Comparison of ENCODE assay signal across 24 cellular contexts in genomic region chr7:64102656-64103400, GRCh38. TPM values are rescaled to one million over a fixed set of nuclear protein-coding genes. Genes with fewer than 3 reads are reported as not detected.
"Had no signal": no experiment of that assay in that cellular context is flagged by ENCODE, and none has a peak within 500 bp of the region (broad histone marks: within the 10 kb centered on the region; RNA-seq: fewer than 3 reads in every experiment).

No MANE protein-coding gene starts in this region.

- H3K27me3 Mint-ChIP-seq: central memory CD8-positive, alpha-beta T cell; effector memory CD8-positive, alpha-beta T cell; memory B cell; naive B cell; natural killer cell treated with Interleukin-12 subunit alpha and Interleukin-12 subunit beta and Interleukin-15 and Interleukin-18, amount 100 ng/mL, for 72 hours; stimulated activated naive B cell treated with anti-CD40 and anti-IgM and Interleukin-4, amounts not matched to agents 10 μg/mL and 1 μg/mL and 100 μg/mL, for 72 hours; stimulated activated naive CD8-positive, alpha-beta T cell treated with anti-CD3 and anti-CD28 coated beads, Interleukin-15, Interleukin-2, amounts not matched to agents 100 ng/mL and 50 ng/mL, for 24 hours had no signal

- H3K4me1 ChIP-seq: parathyroid adenoma, prostate gland, suprapubic skin, transverse colon had no signal

- H3K4me3 Mint-ChIP-seq: central memory CD8-positive, alpha-beta T cell; effector memory CD8-positive, alpha-beta T cell; memory B cell; mesothelial cell of epicardium; natural killer cell treated with Interleukin-12 subunit alpha and Interleukin-12 subunit beta and Interleukin-15 and Interleukin-18, amount 100 ng/mL, for 72 hours; neural crest cell; stimulated activated naive B cell treated with anti-CD40 and anti-IgM and Interleukin-4, amounts not matched to agents 10 μg/mL and 1 μg/mL and 100 μg/mL, for 72 hours; stimulated activated naive CD8-positive, alpha-beta T cell treated with anti-CD3 and anti-CD28 coated beads, Interleukin-15, Interleukin-2, amounts not matched to agents 100 ng/mL and 50 ng/mL, for 24 hours had no signal

- DNase-seq: effector memory CD8-positive, alpha-beta T cell; kidney; mucosa of descending colon; naive B cell; right cardiac atrium; stimulated activated CD4-positive, alpha-beta T cell treated with anti-CD3 and anti-CD28 coated beads, Interleukin-15, amount 100 ng/mL, for 24 hours; stimulated activated CD4-positive, alpha-beta T cell treated with anti-CD3 and anti-CD28 coated beads, Interleukin-2, amount 100 ng/mL, for 48 hours; stimulated activated naive B cell treated with anti-CD40 and anti-IgM and Interleukin-4, amounts not matched to agents 10 μg/mL and 1 μg/mL and 100 μg/mL, for 72 hours; transverse colon had no signal

- H3K9me3 ChIP-seq: prostate gland had no signal

- H3K4me1 Mint-ChIP-seq: central memory CD8-positive, alpha-beta T cell; memory B cell; mesothelial cell of epicardium; naive B cell; neural crest cell; stimulated activated naive B cell treated with anti-CD40 and anti-IgM and Interleukin-4, amounts not matched to agents 10 μg/mL and 1 μg/mL and 100 μg/mL, for 72 hours had no signal

- H3K36me3 ChIP-seq: neutrophil, prostate gland, suprapubic skin, transverse colon had no signal

- H3K27ac ChIP-seq: coronary artery, neutrophil, parathyroid adenoma, prostate gland, skin epidermis, suprapubic skin, transverse colon had no signal

- H3K4me3 ChIP-seq: coronary artery, lung, mucosa of descending colon, prostate gland, skin epidermis, suprapubic skin, transverse colon had no signal

- H3K27ac Mint-ChIP-seq: effector memory CD8-positive, alpha-beta T cell; memory B cell; mesothelial cell of epicardium; naive B cell; natural killer cell treated with Interleukin-12 subunit alpha and Interleukin-12 subunit beta and Interleukin-15 and Interleukin-18, amount 100 ng/mL, for 72 hours; stimulated activated naive B cell treated with anti-CD40 and anti-IgM and Interleukin-4, amounts not matched to agents 10 μg/mL and 1 μg/mL and 100 μg/mL, for 72 hours; stimulated activated naive CD8-positive, alpha-beta T cell treated with anti-CD3 and anti-CD28 coated beads, Interleukin-15, Interleukin-2, amounts not matched to agents 100 ng/mL and 50 ng/mL, for 24 hours had no signal

- ATAC-seq: effector memory CD8-positive, alpha-beta T cell; left lobe of liver; mucosa of descending colon; right cardiac atrium; stimulated activated naive B cell treated with anti-CD40 and anti-IgM and Interleukin-4, amounts not matched to agents 10 μg/mL and 1 μg/mL and 100 μg/mL, for 72 hours had no signal

- H3K27me3 ChIP-seq: neutrophil, suprapubic skin, transverse colon had no signal

- H3K9me3 Mint-ChIP-seq: natural killer cell treated with Interleukin-12 subunit alpha and Interleukin-12 subunit beta and Interleukin-15 and Interleukin-18, amount 100 ng/mL, for 72 hours; neural crest cell had no signal

- H3K36me3 Mint-ChIP-seq: memory B cell, mesothelial cell of epicardium had no signal

RNA-seq across cellular contexts. Expression of gene ZNF727, which starts 57.6 kb away (rescaled TPM):
- total RNA-seq: fibroblast of villous mesenchyme, mesothelial cell of epicardium, neural crest cell had no signal
